23 cellular contexts compared by ENCODE assay signal in the genomic region with DNA sequence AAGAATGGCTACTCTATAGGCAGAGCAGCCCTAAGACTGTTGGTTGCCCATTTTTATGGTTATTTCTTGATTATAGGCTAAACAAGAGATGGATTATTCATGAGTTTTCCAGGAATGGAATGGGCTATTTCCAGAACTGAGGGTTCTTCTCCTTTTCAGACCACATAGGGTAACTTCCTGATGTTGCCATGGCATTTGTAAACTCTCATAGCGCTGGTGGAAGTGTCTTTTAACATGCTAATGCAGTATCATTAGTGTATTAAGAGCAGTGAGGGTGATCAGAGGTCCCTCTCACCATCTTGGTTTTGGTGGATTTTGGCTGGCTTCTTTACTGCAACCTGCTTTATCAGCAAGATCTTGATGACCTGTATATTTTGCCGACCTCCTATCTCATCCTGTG.
"Had no signal": no experiment of that assay in that cellular context is flagged by ENCODE, and none has a peak within 500 bp of the region (broad histone marks: within the 10 kb centered on the region; RNA-seq: fewer than 3 reads in every experiment).

No MANE protein-coding gene starts in this region.

- H3K27me3 Mint-ChIP-seq: IgD-negative memory B cell had no signal

- ATAC-seq: K562, Panc1, PC-3 had no signal

- H3K9me2 ChIP-seq: SK-N-SH had no signal

- H3K9ac ChIP-seq: KMS-11, SK-N-SH had no signal

- H3K4me3 Mint-ChIP-seq: IgD-negative memory B cell had no signal

- H3K27ac Mint-ChIP-seq: IgD-negative memory B cell had no signal

- H3K36me3 Mint-ChIP-seq: IgD-negative memory B cell had no signal

- H3K4me1 Mint-ChIP-seq: IgD-negative memory B cell had no signal

- H3K27ac ChIP-seq: HL-60, KMS-11, RWPE1 had no signal

- DNase-seq: Kasumi-1, MM.1S, NCI-H1048, NCI-H1105, NCI-H1417, NCI-H1436 treated with DMSO at 0.1 percent for 48 hours, NCI-H1694, NCI-H187 treated with DMSO at 0.1 percent for 48 hours, NCI-H2029 treated with DMSO at 0.1 percent for 48 hours, NCI-H2171 treated with DMSO at 0.1 percent for 48 hours, NCI-H345, NCI-H446 treated with DMSO at 0.1 percent for 48 hours, NCI-H510A treated with DMSO at 0.1 percent for 48 hours, NCI-H526, PC-3, SHP77, SK-N-SH had no signal

- H3K9me3 ChIP-seq: SK-N-SH had no signal

- H3K4me3 ChIP-seq: K562 had no signal

- H3K4me2 ChIP-seq: KMS-11, SK-N-SH had no signal
